9 cellular contexts compared by ENCODE assay signal in genomic region chr4:173169178-173169427, GRCh38. TPM values are rescaled to one million over a fixed set of nuclear protein-coding genes. Genes with fewer than 3 reads are reported as not detected.
DNase-seq lines count a peak whose midpoint lies in the region; ATAC-seq and TF ChIP-seq lines count a peak whose summit lies in the region.
"Had no signal": no experiment of that assay in that cellular context is flagged by ENCODE, and none has a peak within 500 bp of the region (broad histone marks: within the 10 kb centered on the region; RNA-seq: fewer than 3 reads in every experiment).

No MANE protein-coding gene starts in this region.

- H3K9me2 ChIP-seq in OCI-LY7 (ENCODE audit: insufficient read depth, low read length): no peaks in the 10 kb centered on the region

- no peaks in the 10 kb centered on the region for H3K36me3 ChIP-seq in CD8-positive, alpha-beta memory T cell (ENCODE audit: insufficient read depth, low read length)
- H3K36me3 ChIP-seq in OCI-LY7 (ENCODE audit: insufficient read depth, low read length) (peaks cover 27% of the 10 kb centered on the region), fibroblast of lung (ENCODE audit: control insufficient read depth, insufficient read depth, low read length) (no peaks in the 10 kb centered on the region), parathyroid adenoma (ENCODE audit: control insufficient read depth, insufficient read depth, low read length) (no peaks in the 10 kb centered on the region)

- peaks cover 0 to 2% (median 0%) of the 10 kb centered on the region in 5 donors for H3K9me3 Mint-ChIP-seq in CD8-positive, alpha-beta memory T cell
- no peaks in the 10 kb centered on the region for H3K9me3 Mint-ChIP-seq in natural killer cell
- no peaks in the 10 kb centered on the region for H3K9me3 Mint-ChIP-seq in activated T-helper 2 cell treated with anti-CD3 and anti-CD28 coated beads, Interferon-gamma antibody, Interleukin-2, Interleukin-4, amounts not matched to agents 10 μg/mL and 5 μg/mL and 100 μg/mL, durations not matched to agents 14 hours and 24 hours and 36 hours
- H3K9me3 Mint-ChIP-seq in activated T-helper 17 cell treated with anti-CD3 and anti-CD28 coated beads, Interleukin-2, amount 50 U/mL, for 72 hours: no peaks in the 10 kb centered on the region
- H3K9me3 Mint-ChIP-seq: type B pancreatic cell had no signal

- peaks cover 0 to 9% (median 0%) of the 10 kb centered on the region in 3 donors for H3K36me3 Mint-ChIP-seq in CD8-positive, alpha-beta memory T cell
- H3K36me3 Mint-ChIP-seq in natural killer cell: no peaks in the 10 kb centered on the region
- H3K36me3 Mint-ChIP-seq in activated T-helper 2 cell treated with anti-CD3 and anti-CD28 coated beads, Interferon-gamma antibody, Interleukin-2, Interleukin-4, amounts not matched to agents 10 μg/mL and 5 μg/mL and 100 μg/mL, durations not matched to agents 14 hours and 24 hours and 36 hours (ENCODE audit: low read depth): peaks cover 8% of the 10 kb centered on the region
- no peaks in the 10 kb centered on the region for H3K36me3 Mint-ChIP-seq in activated T-helper 17 cell treated with anti-CD3 and anti-CD28 coated beads, Interleukin-2, amount 50 U/mL, for 72 hours (ENCODE audit: low read depth)

- H3K27ac ChIP-seq in CD8-positive, alpha-beta memory T cell (ENCODE audit: low read depth, low read length): peak overlapping the region; percentile 63
- H3K27ac ChIP-seq in OCI-LY7 (ENCODE audit: low read depth, low read length, poor library complexity, severe bottlenecking) (peak overlapping the region; percentile 84), fibroblast of lung (ENCODE audit: insufficient read depth, low read length) (peak overlapping the region; percentile 65), parathyroid adenoma (peak overlapping the region; percentile 76)

- H3K27me3 Mint-ChIP-seq in CD8-positive, alpha-beta memory T cell: no peaks in the 10 kb centered on the region
- no peaks in the 10 kb centered on the region for H3K27me3 Mint-ChIP-seq in natural killer cell (ENCODE audit: low read depth in 2 of 2)
- H3K27me3 Mint-ChIP-seq in activated T-helper 2 cell treated with anti-CD3 and anti-CD28 coated beads, Interferon-gamma antibody, Interleukin-2, Interleukin-4, amounts not matched to agents 10 μg/mL and 5 μg/mL and 100 μg/mL, durations not matched to agents 14 hours and 24 hours and 36 hours (ENCODE audit: low read depth): no peaks in the 10 kb centered on the region
- H3K27me3 Mint-ChIP-seq in activated T-helper 17 cell treated with anti-CD3 and anti-CD28 coated beads, Interleukin-2, amount 50 U/mL, for 72 hours: no peaks in the 10 kb centered on the region
- H3K27me3 Mint-ChIP-seq: type B pancreatic cell had no signal

- no peak for TF ChIP-seq CTCF in OCI-LY7 (conservative IDR thresholded peaks at IDR 0.05; ENCODE audit: low read length)
- no peak for TF ChIP-seq CTCF in fibroblast of lung (conservative IDR thresholded peaks at IDR 0.05 in 1 of 2, IDR thresholded peaks at IDR 0.05 in 1 of 2; ENCODE audit: low read depth in 1 of 2, low read length in 2 of 2)
- no peak for TF ChIP-seq CTCF in parathyroid adenoma (IDR thresholded peaks at IDR 0.05)
- TF ChIP-seq CTCF in natural killer cell (IDR thresholded peaks at IDR 0.05): no peak

- POLR2A ChIA-PET in CD8-positive, alpha-beta memory T cell (lab: Charles Lee): no interaction called here
- POLR2A ChIA-PET in OCI-LY7 (lab: Charles Lee): interaction anchor here (1.1 to 1.5 kb wide), 2 partner anchors 96 to 168 kb away, joined by 4 read pairs; no protein-coding TSS in a partner anchor

- CTCF ChIA-PET in CD8-positive, alpha-beta memory T cell (lab: Charles Lee): no interaction called here
- CTCF ChIA-PET in OCI-LY7 (lab: Charles Lee; ENCODE audit: unreplicated experiment): no interaction called here

- peak overlapping the region; percentile 54 for H3K4me3 ChIP-seq in CD8-positive, alpha-beta memory T cell (ENCODE audit: low read length)
- H3K4me3 ChIP-seq in OCI-LY7 (ENCODE audit: low read depth, low read length, poor library complexity, severe bottlenecking): peak overlapping the region; percentile 79
- H3K4me3 ChIP-seq in fibroblast of lung (replicated peaks in 1 of 4; ENCODE audit: control extremely low read depth in 1 of 4, insufficient read depth in 1 of 4, low read depth in 3 of 4, low read length in 4 of 4): peak overlapping the region in 3 of 4 experiments; percentile 62 to 89 (median 67)
- H3K4me3 ChIP-seq in parathyroid adenoma (ENCODE audit: low read depth, low read length): peak overlapping the region; percentile 69

- intact Hi-C loops in OCI-LY7 (cut with micrococcal nuclease; ENCODE audit: unreplicated experiment) (loop anchor here (2.0 to 5.0 kb wide), 3 partner anchors 88 to 200 kb away; no protein-coding TSS in a partner anchor), natural killer cell (cut with micrococcal nuclease) (loop anchor here (1.0 to 5.0 kb wide), 2 partner anchors 163 to 200 kb away; partner anchors contain the start of gene HMGB2)
- intact Hi-C loops in activated T-helper 2 cell treated with anti-CD3 and anti-CD28 coated beads, Interferon-gamma antibody, Interleukin-2, Interleukin-4, amounts not matched to agents 10 μg/mL and 5 μg/mL and 100 μg/mL, durations not matched to agents 14 hours and 24 hours and 36 hours (cut with micrococcal nuclease): loop anchor here (2.0 to 5.0 kb wide), 3 partner anchors 88 to 166 kb away; partner anchors contain the start of gene HMGB2

- H3K79me2 ChIP-seq in OCI-LY7 (ENCODE audit: insufficient read depth, low read depth, low read length) (peaks cover 46% of the 10 kb centered on the region), fibroblast of lung (ENCODE audit: control insufficient read depth, insufficient read depth, low read length) (peaks cover 9% of the 10 kb centered on the region), parathyroid adenoma (peaks cover 10% of the 10 kb centered on the region)

- H3K27me3 ChIP-seq in CD8-positive, alpha-beta memory T cell (ENCODE audit: insufficient read depth, low read length, poor library complexity, severe bottlenecking): no peaks in the 10 kb centered on the region
- H3K27me3 ChIP-seq in fibroblast of lung (ENCODE audit: control insufficient read depth, insufficient read depth, low read length) (no peaks in the 10 kb centered on the region), parathyroid adenoma (ENCODE audit: control insufficient read depth, insufficient read depth, low read length) (no peaks in the 10 kb centered on the region)

- ATAC-seq in natural killer cell (no peak), HG02870 (IDR thresholded peaks at IDR 0.05; ENCODE audit: unreplicated experiment) (no peak)
- ATAC-seq in activated T-helper 17 cell treated with anti-CD3 and anti-CD28 coated beads, Interleukin-2, amount 50 U/mL, for 72 hours (replicated peaks): no peak

- H3K27ac Mint-ChIP-seq in CD8-positive, alpha-beta memory T cell: no peak overlapping the region
- H3K27ac Mint-ChIP-seq in natural killer cell: no peak overlapping the region
- H3K27ac Mint-ChIP-seq in activated T-helper 2 cell treated with anti-CD3 and anti-CD28 coated beads, Interferon-gamma antibody, Interleukin-2, Interleukin-4, amounts not matched to agents 10 μg/mL and 5 μg/mL and 100 μg/mL, durations not matched to agents 14 hours and 24 hours and 36 hours: no peak overlapping the region
- no peak overlapping the region for H3K27ac Mint-ChIP-seq in activated T-helper 17 cell treated with anti-CD3 and anti-CD28 coated beads, Interleukin-2, amount 50 U/mL, for 72 hours

- H3K4me1 Mint-ChIP-seq in CD8-positive, alpha-beta memory T cell: peaks cover 39 to 63% (median 53%) of the 10 kb centered on the region in 3 donors
- peaks cover 42 to 52% of the 10 kb centered on the region in 2 donors for H3K4me1 Mint-ChIP-seq in natural killer cell
- H3K4me1 Mint-ChIP-seq in activated T-helper 2 cell treated with anti-CD3 and anti-CD28 coated beads, Interferon-gamma antibody, Interleukin-2, Interleukin-4, amounts not matched to agents 10 μg/mL and 5 μg/mL and 100 μg/mL, durations not matched to agents 14 hours and 24 hours and 36 hours (ENCODE audit: low read depth): peaks cover 48% of the 10 kb centered on the region
- H3K4me1 Mint-ChIP-seq in activated T-helper 17 cell treated with anti-CD3 and anti-CD28 coated beads, Interleukin-2, amount 50 U/mL, for 72 hours: peaks cover 17% of the 10 kb centered on the region

- H3K4me1 ChIP-seq in CD8-positive, alpha-beta memory T cell (ENCODE audit: insufficient read depth, low read length): peaks cover 30% of the 10 kb centered on the region
- H3K4me1 ChIP-seq in OCI-LY7 (ENCODE audit: insufficient read depth, low read length, poor library complexity, severe bottlenecking): peaks cover 33% of the 10 kb centered on the region
- peaks cover 5% of the 10 kb centered on the region for H3K4me1 ChIP-seq in fibroblast of lung (ENCODE audit: control insufficient read depth, extremely low read depth, insufficient read depth, low read length)
- no peaks in the 10 kb centered on the region for H3K4me1 ChIP-seq in parathyroid adenoma

- H3K9me3 ChIP-seq in CD8-positive, alpha-beta memory T cell (ENCODE audit: low read length): no peaks in the 10 kb centered on the region
- no peaks in the 10 kb centered on the region for H3K9me3 ChIP-seq in OCI-LY7 (ENCODE audit: low read length)
- no peaks in the 10 kb centered on the region for H3K9me3 ChIP-seq in fibroblast of lung (ENCODE audit: control insufficient read depth, insufficient read depth, low read depth, low read length)
- no peaks in the 10 kb centered on the region for H3K9me3 ChIP-seq in parathyroid adenoma (ENCODE audit: control insufficient read depth, low read length)

- H3K9ac ChIP-seq in fibroblast of lung (ENCODE audit: insufficient read depth, low read length): peak overlapping the region; percentile 51
- H3K9ac ChIP-seq in parathyroid adenoma: no peak overlapping the region

- no peak overlapping the region; the same call in 1 of the 2 replicates for H2AFZ ChIP-seq in OCI-LY7 (ENCODE audit: low read length)
- H2AFZ ChIP-seq in fibroblast of lung (ENCODE audit: low read length): no peak overlapping the region
- H2AFZ ChIP-seq in parathyroid adenoma: peak overlapping the region; percentile 77

- peaks cover 13% of the 10 kb centered on the region; the same call in 1 of the 2 replicates for H4K20me1 ChIP-seq in OCI-LY7 (ENCODE audit: insufficient read depth, low read length)
- H4K20me1 ChIP-seq in fibroblast of lung (ENCODE audit: control insufficient read depth, extremely low read depth, insufficient read depth, low read length): no peaks in the 10 kb centered on the region

- peak overlapping the region; percentile 97 for H3K4me2 ChIP-seq in OCI-LY7 (ENCODE audit: low read length)
- H3K4me2 ChIP-seq in fibroblast of lung (ENCODE audit: extremely low read depth, insufficient read depth, low read length): no peak overlapping the region
- H3K4me2 ChIP-seq in parathyroid adenoma (ENCODE audit: low read length): peak overlapping the region; percentile 92

- no TSS peak for BruUV-seq in OCI-LY7 (replicated peaks; lab: Mats Ljungman, UMichigan)

- DNase-seq in CD8-positive, alpha-beta memory T cell: no peak
- no peak for DNase-seq in OCI-LY7 (ENCODE audit: low spot score)
- no peak for DNase-seq in fibroblast of lung (ENCODE audit: low read depth in 2 of 2)
- DNase-seq in natural killer cell: no peak
- no peak for DNase-seq in activated T-helper 2 cell treated with anti-CD3 and anti-CD28 coated beads, Interferon-gamma antibody, Interleukin-2, Interleukin-4, amounts not matched to agents 10 μg/mL and 5 μg/mL and 100 μg/mL, durations not matched to agents 14 hours and 24 hours and 36 hours (ENCODE audit: low spot score)

- no peak overlapping the region for H3K4me3 Mint-ChIP-seq in CD8-positive, alpha-beta memory T cell
- no peak overlapping the region for H3K4me3 Mint-ChIP-seq in natural killer cell
- H3K4me3 Mint-ChIP-seq in activated T-helper 2 cell treated with anti-CD3 and anti-CD28 coated beads, Interferon-gamma antibody, Interleukin-2, Interleukin-4, amounts not matched to agents 10 μg/mL and 5 μg/mL and 100 μg/mL, durations not matched to agents 14 hours and 24 hours and 36 hours (ENCODE audit: low read depth): no peak overlapping the region
- no peak overlapping the region for H3K4me3 Mint-ChIP-seq in activated T-helper 17 cell treated with anti-CD3 and anti-CD28 coated beads, Interleukin-2, amount 50 U/mL, for 72 hours

RNA-seq across cellular contexts. Expression of gene GALNT7, which starts 0.5 kb away (rescaled TPM):
- 10 to 100 TPM; 16.7 to 18.0 TPM for total RNA-seq in CD8-positive, alpha-beta memory T cell
- polyA plus RNA-seq in CD8-positive, alpha-beta memory T cell: 10.0 TPM
- 20.3 and 24.8 TPM in 2 replicates for total RNA-seq in OCI-LY7 (2014; rRNA removed; shearing (Covaris generic))
- total RNA-seq in OCI-LY7 (2022) (33.4 and 34.4 TPM in 2 replicates), fibroblast of lung (25.4 and 45.4 TPM in 2 replicates), natural killer cell (10 to 100 TPM; 10.9 to 20.8 (median 15.6) TPM)
- polyA plus RNA-seq in fibroblast of lung: 26.7 and 40.4 TPM in 2 replicates
- 18.5 and 25.0 TPM in 2 replicates for polyA plus RNA-seq in fibroblast of lung (2012)
- 8.4 and 17.8 TPM in 2 replicates for polyA minus RNA-seq in fibroblast of lung (ENCODE audit: low replicate concordance)
- 28.9 and 33.1 TPM in 2 replicates for total RNA-seq in activated T-helper 2 cell treated with anti-CD3 and anti-CD28 coated beads, Interferon-gamma antibody, Interleukin-2, Interleukin-4, amounts not matched to agents 10 μg/mL and 5 μg/mL and 100 μg/mL, durations not matched to agents 14 hours and 24 hours and 36 hours
- 10 to 100 TPM in 1 of 2 donors, 1 to 10 TPM in 1; 9.6 to 18.1 TPM for total RNA-seq in activated T-helper 17 cell treated with anti-CD3 and anti-CD28 coated beads, Interleukin-2, amount 50 U/mL, for 72 hours
